11 cellular contexts compared by ENCODE assay signal in the genomic region with DNA sequence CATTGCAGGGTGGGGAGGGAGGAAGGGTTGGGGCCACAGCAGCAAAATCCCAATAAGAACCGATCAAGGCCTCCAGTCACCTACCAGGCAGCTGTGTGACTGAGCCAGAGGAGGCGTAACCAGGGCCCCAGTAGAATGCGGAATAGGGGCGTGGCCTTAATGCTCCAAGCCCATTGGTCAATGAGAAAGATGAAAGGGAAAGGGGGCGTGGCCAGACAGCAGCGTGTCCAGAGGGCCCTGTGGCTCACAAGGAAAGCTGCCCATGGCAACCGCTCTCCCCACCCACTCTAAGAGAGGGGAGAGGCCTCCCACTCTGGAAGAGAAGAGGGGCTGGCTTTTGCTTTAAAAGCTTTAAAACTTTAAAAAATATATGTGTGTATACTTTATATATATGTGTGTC. TPM values are rescaled to one million over a fixed set of nuclear protein-coding genes. Genes with fewer than 3 reads are reported as not detected.
DNase-seq lines count a peak whose midpoint lies in the region; ATAC-seq and TF ChIP-seq lines count a peak whose summit lies in the region.
"Not testable (repeated sequence)": the region's sequence is repeated elsewhere in the genome, so short reads cannot be mapped to it uniquely, and the experiment has no call there.
"Had no signal": no experiment of that assay in that cellular context is flagged by ENCODE, and none has a peak within 500 bp of the region (broad histone marks: within the 10 kb centered on the region; RNA-seq: fewer than 3 reads in every experiment).

A gene with protein sequence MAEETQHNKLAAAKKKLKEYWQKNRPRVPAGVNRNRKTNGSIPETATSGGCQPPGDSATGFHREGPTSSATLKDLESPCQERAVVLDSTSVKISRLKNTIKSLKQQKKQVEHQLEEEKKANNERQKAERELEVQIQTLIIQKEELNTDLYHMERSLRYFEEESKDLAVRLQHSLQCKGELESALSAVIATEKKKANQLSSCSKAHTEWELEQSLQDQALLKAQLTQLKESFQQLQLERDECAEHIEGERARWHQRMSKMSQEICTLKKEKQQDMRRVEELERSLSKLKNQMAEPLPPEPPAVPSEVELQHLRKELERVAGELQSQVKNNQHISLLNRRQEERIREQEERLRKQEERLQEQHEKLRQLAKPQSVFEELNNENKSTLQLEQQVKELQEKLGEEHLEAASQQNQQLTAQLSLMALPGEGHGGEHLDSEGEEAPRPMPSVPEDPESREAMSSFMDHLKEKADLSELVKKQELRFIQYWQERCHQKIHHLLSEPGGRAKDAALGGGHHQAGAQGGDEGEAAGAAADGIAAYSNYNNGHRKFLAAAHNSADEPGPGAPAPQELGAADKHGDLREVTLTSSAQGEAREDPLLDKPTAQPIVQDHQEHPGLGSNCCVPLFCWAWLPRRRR (minus strand): TSS at position 101 of the 400 bp plus-strand sequence. CDS start 98 bp downstream, at position 3.

- not testable (repeated sequence) for DNase-seq in activated CD8-positive, alpha-beta T cell treated with anti-CD3 and anti-CD28 coated beads, Interleukin-2, amount 10 ng/mL, durations not matched to agents 7 days and 5 days; activated naive CD8-positive, alpha-beta T cell treated with anti-CD3 and anti-CD28 coated beads, Interleukin-2, amount 10 ng/mL, durations not matched to agents 7 days and 5 days; natural killer cell; natural killer cell treated with Interleukin-12 subunit alpha and Interleukin-12 subunit beta and Interleukin-15 and Interleukin-18, amount 100 ng/mL, for 72 hours (ENCODE audit: low spot score)

- not testable (repeated sequence) for H3K4me1 Mint-ChIP-seq in activated CD8-positive, alpha-beta T cell treated with anti-CD3 and anti-CD28 coated beads, Interleukin-2, amount 10 ng/mL, durations not matched to agents 7 days and 5 days (ENCODE audit: low read depth); activated naive CD8-positive, alpha-beta T cell treated with anti-CD3 and anti-CD28 coated beads, Interleukin-2, amount 10 ng/mL, durations not matched to agents 7 days and 5 days; natural killer cell; natural killer cell treated with Interleukin-12 subunit alpha and Interleukin-12 subunit beta and Interleukin-15 and Interleukin-18, amount 100 ng/mL, for 72 hours (ENCODE audit: low read depth in 2 of 2)

- not testable (repeated sequence) for H3K27ac Mint-ChIP-seq in activated CD8-positive, alpha-beta T cell treated with anti-CD3 and anti-CD28 coated beads, Interleukin-2, amount 10 ng/mL, durations not matched to agents 7 days and 5 days; activated naive CD8-positive, alpha-beta T cell treated with anti-CD3 and anti-CD28 coated beads, Interleukin-2, amount 10 ng/mL, durations not matched to agents 7 days and 5 days; natural killer cell; natural killer cell treated with Interleukin-12 subunit alpha and Interleukin-12 subunit beta and Interleukin-15 and Interleukin-18, amount 100 ng/mL, for 72 hours

- CTCF ChIA-PET in activated CD8-positive, alpha-beta T cell treated with anti-CD3 and anti-CD28 coated beads, Interleukin-2, amount 10 ng/mL, durations not matched to agents 7 days and 5 days (lab: Charles Lee) = not testable (repeated sequence)

- not testable (repeated sequence) for H3K36me3 Mint-ChIP-seq in activated CD8-positive, alpha-beta T cell treated with anti-CD3 and anti-CD28 coated beads, Interleukin-2, amount 10 ng/mL, durations not matched to agents 7 days and 5 days (ENCODE audit: low read depth); activated naive CD8-positive, alpha-beta T cell treated with anti-CD3 and anti-CD28 coated beads, Interleukin-2, amount 10 ng/mL, durations not matched to agents 7 days and 5 days; natural killer cell; natural killer cell treated with Interleukin-12 subunit alpha and Interleukin-12 subunit beta and Interleukin-15 and Interleukin-18, amount 100 ng/mL, for 72 hours

- not testable (repeated sequence) for TF ChIP-seq CTCF in natural killer cell (IDR thresholded peaks at IDR 0.05)

- H3K9me3 Mint-ChIP-seq in activated CD8-positive, alpha-beta T cell treated with anti-CD3 and anti-CD28 coated beads, Interleukin-2, amount 10 ng/mL, durations not matched to agents 7 days and 5 days (ENCODE audit: insufficient read depth); activated naive CD8-positive, alpha-beta T cell treated with anti-CD3 and anti-CD28 coated beads, Interleukin-2, amount 10 ng/mL, durations not matched to agents 7 days and 5 days; natural killer cell; natural killer cell treated with Interleukin-12 subunit alpha and Interleukin-12 subunit beta and Interleukin-15 and Interleukin-18, amount 100 ng/mL, for 72 hours: not testable (repeated sequence)

- not testable (repeated sequence) for H3K4me3 Mint-ChIP-seq in activated CD8-positive, alpha-beta T cell treated with anti-CD3 and anti-CD28 coated beads, Interleukin-2, amount 10 ng/mL, durations not matched to agents 7 days and 5 days; activated naive CD8-positive, alpha-beta T cell treated with anti-CD3 and anti-CD28 coated beads, Interleukin-2, amount 10 ng/mL, durations not matched to agents 7 days and 5 days; natural killer cell; natural killer cell treated with Interleukin-12 subunit alpha and Interleukin-12 subunit beta and Interleukin-15 and Interleukin-18, amount 100 ng/mL, for 72 hours

- POLR2A ChIA-PET in activated CD8-positive, alpha-beta T cell treated with anti-CD3 and anti-CD28 coated beads, Interleukin-2, amount 10 ng/mL, durations not matched to agents 7 days and 5 days (lab: Charles Lee); activated naive CD8-positive, alpha-beta T cell treated with anti-CD3 and anti-CD28 coated beads, Interleukin-2, amount 10 ng/mL, durations not matched to agents 7 days and 5 days (lab: Charles Lee): not testable (repeated sequence)

- intact Hi-C loops in natural killer cell (cut with micrococcal nuclease) = not testable (repeated sequence)

- not testable (repeated sequence) for H3K27me3 Mint-ChIP-seq in activated CD8-positive, alpha-beta T cell treated with anti-CD3 and anti-CD28 coated beads, Interleukin-2, amount 10 ng/mL, durations not matched to agents 7 days and 5 days (ENCODE audit: low read depth); activated naive CD8-positive, alpha-beta T cell treated with anti-CD3 and anti-CD28 coated beads, Interleukin-2, amount 10 ng/mL, durations not matched to agents 7 days and 5 days; natural killer cell (ENCODE audit: low read depth in 2 of 2); natural killer cell treated with Interleukin-12 subunit alpha and Interleukin-12 subunit beta and Interleukin-15 and Interleukin-18, amount 100 ng/mL, for 72 hours

- ATAC-seq in activated CD8-positive, alpha-beta T cell treated with anti-CD3 and anti-CD28 coated beads, Interleukin-2, amount 10 ng/mL, durations not matched to agents 7 days and 5 days; activated naive CD8-positive, alpha-beta T cell treated with anti-CD3 and anti-CD28 coated beads, Interleukin-2, amount 10 ng/mL, durations not matched to agents 7 days and 5 days (ENCODE audit: low read depth); natural killer cell; natural killer cell treated with Interleukin-12 subunit alpha and Interleukin-12 subunit beta and Interleukin-15 and Interleukin-18, amount 100 ng/mL, for 72 hours: not testable (repeated sequence)

RNA-seq across cellular contexts. Expression of the gene that starts here (rescaled TPM):
- 10 to 100 TPM; 20.0 to 21.8 TPM for total RNA-seq in activated CD8-positive, alpha-beta T cell treated with anti-CD3 and anti-CD28 coated beads, Interleukin-2, amount 10 ng/mL, durations not matched to agents 7 days and 5 days
- 10 to 100 TPM; 13.9 to 16.6 TPM for total RNA-seq in activated naive CD8-positive, alpha-beta T cell treated with anti-CD3 and anti-CD28 coated beads, Interleukin-2, amount 10 ng/mL, durations not matched to agents 7 days and 5 days
- 10 to 100 TPM; 28.8 to 72.6 (median 35.5) TPM for total RNA-seq in natural killer cell
- total RNA-seq in natural killer cell treated with Interleukin-12 subunit alpha and Interleukin-12 subunit beta and Interleukin-15 and Interleukin-18, amount 100 ng/mL, for 72 hours = 10 to 100 TPM; 29.3 to 75.2 TPM
- total RNA-seq: A172; A673; Caco-2; Calu3; CD4-positive, CD25-positive, alpha-beta regulatory T cell; CD8-positive, alpha-beta memory T cell; Daoy had no signal
